ENCODE assay signal across 8 cellular contexts in genomic region chr10:51074238-51075028, GRCh38. TPM values are rescaled to one million over a fixed set of nuclear protein-coding genes. Genes with fewer than 3 reads are reported as not detected.
DNase-seq lines count a peak whose midpoint lies in the region; ATAC-seq and TF ChIP-seq lines count a peak whose summit lies in the region.

PRKG1 (plus strand) TSS chr10:51074487.

- peak within 1 kb of the TSS; percentile 99 for H3K4me2 ChIP-seq in smooth muscle cell

- peak within 1 kb of the TSS; percentile 66 for H3K4me3 Mint-ChIP-seq in dendritic cell treated with granulocyte-macrophage colony-stimulating factor and Interleukin-4, amounts not matched to agents 40 ng/mL and 50 ng/mL, for 4 days

- no peaks in the 10 kb centered on the region for H3K36me3 ChIP-seq in SJSA1
- H3K36me3 ChIP-seq in smooth muscle cell (ENCODE audit: low read depth): no peaks in the 10 kb centered on the region

- H3K9ac ChIP-seq in smooth muscle cell (ENCODE audit: low read depth): peak within 1 kb of the TSS; percentile 21

- WGBS in smooth muscle cell (ENCODE audit: low lambda C conversion rate): under 1% methylated on average over 57 of the region's 59 CpGs

- no peak for TF ChIP-seq CTCF in AG10803 (conservative IDR thresholded peaks at IDR 0.05; ENCODE audit: low read length)
- TF ChIP-seq CTCF in smooth muscle cell (IDR thresholded peaks at IDR 0.05; ENCODE audit: borderline replicate concordance, insufficient read depth, poor library complexity, severe bottlenecking): no peak

- peak; percentile 85 for DNase-seq in AG10803 (ENCODE audit: low read depth)
- DNase-seq in H4 (ENCODE audit: low spot score): peak; percentile 63
- DNase-seq in SJSA1 (ENCODE audit: low read depth in 1 of 2, low spot score in 2 of 2): peak; percentile 20 to 49
- peak; percentile 80 for DNase-seq in kidney tubule cell (ENCODE audit: low spot score)
- DNase-seq in smooth muscle cell (lab: John Stamatoyannopoulos, UW; ENCODE audit: unreplicated experiment): peak; percentile 35

- H3K4me1 ChIP-seq in SJSA1 (replicated peaks): peaks cover 12% of the 10 kb centered on the region
- peaks cover 31% of the 10 kb centered on the region for H3K4me1 ChIP-seq in smooth muscle cell (ENCODE audit: low read depth)

- no peak for ATAC-seq in HG02678 (IDR thresholded peaks at IDR 0.05; ENCODE audit: unreplicated experiment)
- ATAC-seq in HG03469 (IDR thresholded peaks at IDR 0.05; ENCODE audit: unreplicated experiment): no peak

- no peaks in the 10 kb centered on the region for H3K79me2 ChIP-seq in smooth muscle cell (ENCODE audit: low read depth)

- no peak within 1 kb of the TSS for H3K27ac Mint-ChIP-seq in dendritic cell treated with granulocyte-macrophage colony-stimulating factor and Interleukin-4, amounts not matched to agents 40 ng/mL and 50 ng/mL, for 4 days

- peaks cover 42% of the 10 kb centered on the region for H3K27me3 Mint-ChIP-seq in dendritic cell treated with granulocyte-macrophage colony-stimulating factor and Interleukin-4, amounts not matched to agents 40 ng/mL and 50 ng/mL, for 4 days

- H3K9me3 ChIP-seq in SJSA1 (replicated peaks) (no peaks in the 10 kb centered on the region), smooth muscle cell (replicated peaks; ENCODE audit: low read depth) (no peaks in the 10 kb centered on the region)

- H3K4me1 Mint-ChIP-seq in dendritic cell treated with granulocyte-macrophage colony-stimulating factor and Interleukin-4, amounts not matched to agents 40 ng/mL and 50 ng/mL, for 4 days (ENCODE audit: low read depth): peaks cover 11% of the 10 kb centered on the region

- H3K27ac ChIP-seq in SJSA1 (no peak within 1 kb of the TSS), smooth muscle cell (ENCODE audit: low read depth) (no peak within 1 kb of the TSS)

- H3F3A ChIP-seq in smooth muscle cell (ENCODE audit: low read depth): peaks cover 7% of the 10 kb centered on the region

- peak within 1 kb of the TSS; percentile 93 for H2AFZ ChIP-seq in smooth muscle cell (ENCODE audit: low read depth)

- peak within 1 kb of the TSS; percentile 81 for H3K4me3 ChIP-seq in AG10803 (ENCODE audit: low read length)
- H3K4me3 ChIP-seq in SJSA1: peak within 1 kb of the TSS; percentile 25
- peak within 1 kb of the TSS; percentile 67 for H3K4me3 ChIP-seq in smooth muscle cell

- intact Hi-C loops in dendritic cell treated with granulocyte-macrophage colony-stimulating factor and Interleukin-4, amounts not matched to agents 40 ng/mL and 50 ng/mL, for 4 days (cut with micrococcal nuclease): no loop called here

- H4K20me1 ChIP-seq in smooth muscle cell (ENCODE audit: low read depth): peaks cover 38% of the 10 kb centered on the region

- no peaks in the 10 kb centered on the region for H3K9me3 Mint-ChIP-seq in dendritic cell treated with granulocyte-macrophage colony-stimulating factor and Interleukin-4, amounts not matched to agents 40 ng/mL and 50 ng/mL, for 4 days

- peaks cover 48% of the 10 kb centered on the region for H3K27me3 ChIP-seq in SJSA1 (replicated peaks)
- peaks cover 36% of the 10 kb centered on the region for H3K27me3 ChIP-seq in smooth muscle cell (ENCODE audit: low read depth)

- H3K36me3 Mint-ChIP-seq in dendritic cell treated with granulocyte-macrophage colony-stimulating factor and Interleukin-4, amounts not matched to agents 40 ng/mL and 50 ng/mL, for 4 days (ENCODE audit: low read depth): no peaks in the 10 kb centered on the region

RNA-seq across cellular contexts. Expression of gene PRKG1, which starts in this region (rescaled TPM):
- 2.4 and 3.4 TPM in 2 replicates for total RNA-seq in H4 (2014; rRNA removed; shearing (Covaris generic))
- 0.41 TPM in 1 of 2 replicates, not detected in the other for total RNA-seq in SJSA1 (2014; rRNA removed; shearing (Covaris generic))
- total RNA-seq in smooth muscle cell: 13.4 and 22.0 TPM in 2 replicates
- polyA plus RNA-seq in smooth muscle cell: 5.4 and 7.2 TPM in 2 replicates

Comparison
In these comparisons a context has a peak if more than half of its experiments do, and no peak if none do; other contexts are left out.
1. Peak in DNase-seq and H3K4me3 ChIP-seq in SJSA1; RNA of the gene not detected or under 1 TPM.
2. DNase-seq: peak in every context shown above with its lines; median percentile 85 in AG10803; 80 in kidney tubule cell; 63 in H4; 35 in smooth muscle cell; 34 in SJSA1.
3. H3K4me3 ChIP-seq: peak in every context shown above with its lines; median percentile 81 in AG10803; 67 in smooth muscle cell; 25 in SJSA1.